ENCODE assay signal across 10 cellular contexts in the genomic region with DNA sequence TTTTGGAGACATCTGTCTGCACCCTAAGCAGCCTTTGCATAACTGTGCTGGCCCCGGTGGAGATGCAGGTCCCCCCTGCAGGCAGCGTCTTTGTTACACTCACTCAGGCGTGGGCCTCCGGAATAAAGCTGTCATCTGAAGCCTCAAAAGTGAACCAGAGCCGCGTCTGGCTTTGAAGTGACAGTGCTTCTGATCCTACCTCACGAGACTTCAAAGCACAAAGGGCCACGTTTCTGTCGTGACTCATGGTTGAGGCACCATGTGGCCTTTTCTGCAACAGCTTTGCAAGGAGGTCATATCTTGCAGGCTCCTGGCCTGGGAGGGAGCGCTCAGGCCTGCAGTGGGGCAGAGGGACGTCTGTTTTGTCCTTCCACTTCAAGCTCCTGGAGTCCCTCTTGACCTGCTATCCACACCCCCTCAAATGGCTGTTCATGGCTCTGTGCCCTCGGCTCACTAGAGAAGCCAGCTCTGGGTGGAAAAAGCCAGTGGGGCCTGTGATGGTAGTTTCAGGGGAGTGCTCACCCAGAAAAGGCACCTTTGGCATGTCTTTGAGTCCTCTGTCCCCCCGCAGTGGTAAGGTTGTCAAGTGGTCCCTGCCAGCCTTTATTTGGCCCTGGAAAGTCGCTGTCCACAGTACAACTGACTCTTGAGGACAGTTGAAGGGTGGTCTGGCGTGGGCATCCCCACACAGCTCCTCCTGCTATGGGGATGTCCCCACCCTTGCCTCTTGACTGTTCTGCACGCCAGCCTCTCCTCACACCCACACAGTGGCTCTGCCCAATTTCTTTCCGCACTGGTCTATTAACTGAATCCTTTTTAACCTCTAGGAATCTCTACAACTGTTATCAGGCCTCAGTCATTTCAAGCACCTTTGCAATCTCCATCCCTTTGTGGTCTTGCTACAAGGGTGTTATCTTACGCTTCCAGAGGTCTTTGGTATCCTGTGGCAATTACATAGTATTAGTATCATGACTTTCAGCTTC. TPM values are rescaled to one million over a fixed set of nuclear protein-coding genes. Genes with fewer than 3 reads are reported as not detected.
DNase-seq lines count a peak whose midpoint lies in the region; ATAC-seq and TF ChIP-seq lines count a peak whose summit lies in the region.
"Had no signal": no experiment of that assay in that cellular context is flagged by ENCODE, and none has a peak within 500 bp of the region (broad histone marks: within the 10 kb centered on the region; RNA-seq: fewer than 3 reads in every experiment).

No MANE protein-coding gene starts in this region.

- H3K36me3 Mint-ChIP-seq in activated CD4-positive, alpha-beta T cell treated with anti-CD3 and anti-CD28 coated beads for 36 hours (ENCODE audit: low read depth): peaks cover 22% of the 10 kb centered on the region
- H3K36me3 Mint-ChIP-seq in chondrocyte (ENCODE audit: low read depth) (no peaks in the 10 kb centered on the region), HFFc6 (ENCODE audit: low read depth) (no peaks in the 10 kb centered on the region)

- H3K4me3 Mint-ChIP-seq in activated CD4-positive, alpha-beta T cell treated with anti-CD3 and anti-CD28 coated beads for 36 hours: peak overlapping the region; percentile 67
- H3K4me3 Mint-ChIP-seq in chondrocyte (ENCODE audit: unreplicated experiment) (no peak overlapping the region), HFFc6 (no peak overlapping the region)

- DNase-seq in ELF-1 (ENCODE audit: low read depth, low spot score) (peak; percentile 86), chondrocyte (ENCODE audit: low spot score) (peak; percentile 72), mucosa of gallbladder (ENCODE audit: low spot score) (no peak), HFFc6 (no peak), GM19240 (ENCODE audit: insufficient read length, low spot score) (no peak)
- DNase-seq in activated CD4-positive, alpha-beta T cell treated with anti-CD3 and anti-CD28 coated beads for 36 hours: peak; percentile 95
- peak; percentile 95 for DNase-seq in stimulated activated CD4-positive, alpha-beta T cell treated with anti-CD3 and anti-CD28 coated beads, Interleukin-1b, Interleukin-23, amount 100 ng/mL, for 48 hours
- DNase-seq: Kasumi-1 had no signal

- H3K9me3 Mint-ChIP-seq in activated CD4-positive, alpha-beta T cell treated with anti-CD3 and anti-CD28 coated beads for 36 hours (ENCODE audit: low read depth): no peaks in the 10 kb centered on the region
- H3K9me3 Mint-ChIP-seq in chondrocyte (ENCODE audit: low read depth) (no peaks in the 10 kb centered on the region), HFFc6 (no peaks in the 10 kb centered on the region)

- intact Hi-C loops in activated CD4-positive, alpha-beta T cell treated with anti-CD3 and anti-CD28 coated beads for 36 hours (cut with DNase I, micrococcal nuclease): loop anchor here (1.0 to 5.0 kb wide), 8 partner anchors 14 to 147 kb away; partner anchors contain the start of gene ITM2C (in 1 of the 2)

- POLR2A ChIA-PET in activated CD4-positive, alpha-beta T cell treated with anti-CD3 and anti-CD28 coated beads for 36 hours (lab: Charles Lee): interaction anchor here (0.6 to 2.5 kb wide), 5 partner anchors 19 to 244 kb away, joined by 3 to 16 read pairs (median 7); partner anchors contain the start of gene GPR55

- H3K27ac Mint-ChIP-seq in activated CD4-positive, alpha-beta T cell treated with anti-CD3 and anti-CD28 coated beads for 36 hours: peak overlapping the region; percentile 81
- H3K27ac Mint-ChIP-seq in chondrocyte (ENCODE audit: unreplicated experiment) (no peak overlapping the region), HFFc6 (no peak overlapping the region)

- CTCF ChIA-PET in activated CD4-positive, alpha-beta T cell treated with anti-CD3 and anti-CD28 coated beads for 36 hours (lab: Charles Lee): interaction anchor here (0.6 to 12.2 kb wide), 12 partner anchors 10 to 147 kb away, joined by 3 to 186 read pairs (median 4); no protein-coding TSS in a partner anchor

- ATAC-seq in activated CD4-positive, alpha-beta T cell treated with anti-CD3 and anti-CD28 coated beads for 36 hours: peak; percentile 84
- ATAC-seq in HG02884 (IDR thresholded peaks at IDR 0.05; ENCODE audit: unreplicated experiment): no peak
- ATAC-seq: pancreas had no signal

- H3K4me1 Mint-ChIP-seq in activated CD4-positive, alpha-beta T cell treated with anti-CD3 and anti-CD28 coated beads for 36 hours: peaks cover 67% of the 10 kb centered on the region
- peaks cover 4% of the 10 kb centered on the region for H3K4me1 Mint-ChIP-seq in chondrocyte (ENCODE audit: low read depth)
- H3K4me1 Mint-ChIP-seq in HFFc6 (ENCODE audit: low read depth): peaks cover 18% of the 10 kb centered on the region

- TF ChIP-seq CTCF in chondrocyte (IDR thresholded peaks at IDR 0.05) (no peak), HFFc6 (IDR thresholded peaks at IDR 0.05) (no peak)

- H3K27me3 Mint-ChIP-seq in activated CD4-positive, alpha-beta T cell treated with anti-CD3 and anti-CD28 coated beads for 36 hours: peaks cover 14% of the 10 kb centered on the region
- peaks cover 10% of the 10 kb centered on the region for H3K27me3 Mint-ChIP-seq in chondrocyte (ENCODE audit: low read depth)
- H3K27me3 Mint-ChIP-seq in HFFc6 (ENCODE audit: insufficient read depth): peaks cover 11% of the 10 kb centered on the region

RNA-seq across cellular contexts. Expression of gene GPR55, which starts 19.3 kb away (rescaled TPM):
- total RNA-seq in activated CD4-positive, alpha-beta T cell treated with anti-CD3 and anti-CD28 coated beads for 36 hours: 1 to 10 TPM; 3.6 to 4.0 TPM
- total RNA-seq in chondrocyte (not detected in 3 replicates), mucosa of gallbladder (0.37 TPM)
- total RNA-seq in HFFc6 (2021; fragmentation: NEBNext Ultra II Directional; extraction: Animal tissue kit (Norgen Biotek cat#: 25700)): not detected

RNA-seq across cellular contexts. Expression of gene ITM2C, which starts 41.0 kb away (rescaled TPM):
- 10 to 100 TPM; 29.6 to 32.9 TPM for total RNA-seq in activated CD4-positive, alpha-beta T cell treated with anti-CD3 and anti-CD28 coated beads for 36 hours
- 114 to 215 TPM (median 208 TPM) in 3 replicates for total RNA-seq in chondrocyte
- 195 TPM for total RNA-seq in mucosa of gallbladder
- total RNA-seq in HFFc6 (2021; fragmentation: NEBNext Ultra II Directional; extraction: Animal tissue kit (Norgen Biotek cat#: 25700)): 10 to 100 TPM; 28.1 to 53.8 (median 29.4) TPM

Comparison
In these comparisons a context has a peak if more than half of its experiments do, and no peak if none do; other contexts are left out.
1. DNase-seq: peak in ELF-1 (single experiment), activated CD4-positive, alpha-beta T cell treated with anti-CD3 and anti-CD28 coated beads for 36 hours (single experiment), chondrocyte (single experiment) and stimulated activated CD4-positive, alpha-beta T cell treated with anti-CD3 and anti-CD28 coated beads, Interleukin-1b, Interleukin-23, amount 100 ng/mL, for 48 hours (single experiment); none in mucosa of gallbladder (single experiment), HFFc6 (single experiment) and GM19240 (single experiment).